ENCODE assay signal across 19 cellular contexts in the genomic region with DNA sequence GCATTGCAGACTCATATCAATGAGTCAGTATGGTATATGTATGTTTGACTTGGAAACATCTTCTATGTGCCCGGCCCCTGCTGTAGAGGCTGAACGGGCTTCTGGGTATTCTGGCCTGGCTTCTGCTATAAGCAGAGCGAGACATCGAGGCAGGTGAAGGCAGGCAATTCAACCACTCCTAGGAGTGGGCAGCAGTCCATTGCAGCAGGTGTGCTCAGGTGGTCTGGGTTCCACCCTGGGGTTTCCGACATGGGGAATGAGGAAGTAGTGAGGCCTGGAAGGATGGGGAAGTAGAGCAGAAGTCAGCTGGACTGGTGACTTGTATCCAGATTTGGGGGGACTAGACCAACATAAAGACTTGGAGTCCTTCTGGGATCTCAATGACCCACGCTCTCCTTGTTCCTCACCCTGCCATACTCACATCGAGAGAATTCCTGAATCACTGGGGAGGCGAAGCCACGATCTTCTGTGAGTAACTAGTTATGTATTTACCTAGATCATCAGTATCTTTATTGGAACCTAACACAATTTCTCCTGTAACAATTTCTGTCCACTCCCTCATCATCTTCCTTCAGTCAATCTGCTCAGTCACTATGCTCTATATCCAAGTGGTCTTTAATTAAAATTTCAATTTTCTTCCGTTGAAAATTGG. TPM values are rescaled to one million over a fixed set of nuclear protein-coding genes. Genes with fewer than 3 reads are reported as not detected.
A peak's percentile ranks its signal among the peaks of the same experiment; 100 is the strongest.
DNase-seq lines count a peak whose midpoint lies in the region; ATAC-seq and TF ChIP-seq lines count a peak whose summit lies in the region.
"Had no signal": no experiment of that assay in that cellular context is flagged by ENCODE, and none has a peak within 500 bp of the region (broad histone marks: within the 10 kb centered on the region; RNA-seq: fewer than 3 reads in every experiment).

No MANE protein-coding gene starts in this region.

- no peak for TF ChIP-seq CTCF in brain (conservative IDR thresholded peaks at IDR 0.05)

- intact Hi-C loops in posterior cingulate gyrus (cut with DNase I): no loop called here

- H3K9me3 Mint-ChIP-seq in brain: peaks cover 0 to 4% (median 0%) of the 10 kb centered on the region in 5 experiments
- H3K9me3 Mint-ChIP-seq: activated naive CD8-positive, alpha-beta T cell treated with anti-CD3 and anti-CD28 coated beads, Interleukin-2, amount 10 ng/mL, durations not matched to agents 7 days and 5 days; naive B cell had no signal

- DNase-seq in ACHN (peak; percentile 54), HK-2 (ENCODE audit: unreplicated experiment) (peak; percentile 23), mesenteric fat pad (ENCODE audit: low spot score) (peak; percentile 53), NOMO-1 treated with dmso at 0.1 percent for 144 hours (lab: John Stamatoyannopoulos, UW; ENCODE audit: unreplicated experiment) (no peak), posterior cingulate gyrus (no peak)
- DNase-seq: activated CD4-positive, alpha-beta T cell treated with anti-CD3 and anti-CD28 coated beads for 4 hours; activated naive CD8-positive, alpha-beta T cell treated with anti-CD3 and anti-CD28 coated beads, Interleukin-2, amount 10 ng/mL, durations not matched to agents 7 days and 5 days; effector CD8-positive, alpha-beta T cell; naive B cell; NCI-H1436; NCI-H2171; NCI-H69; pancreas; right lobe of liver; SHP77; upper lobe of left lung had no signal

- H3K27me3 Mint-ChIP-seq in brain: peaks cover 3% of the 10 kb centered on the region
- H3K27me3 Mint-ChIP-seq: activated naive CD8-positive, alpha-beta T cell treated with anti-CD3 and anti-CD28 coated beads, Interleukin-2, amount 10 ng/mL, durations not matched to agents 7 days and 5 days had no signal

- H3K27ac Mint-ChIP-seq in brain: no peak overlapping the region
- H3K27ac Mint-ChIP-seq: activated naive CD8-positive, alpha-beta T cell treated with anti-CD3 and anti-CD28 coated beads, Interleukin-2, amount 10 ng/mL, durations not matched to agents 7 days and 5 days had no signal

- peaks cover 18% of the 10 kb centered on the region for H3K4me1 Mint-ChIP-seq in brain

- peak overlapping the region in 3 of 5 experiments; percentile 23 to 64 (median 52) for H3K4me3 Mint-ChIP-seq in brain
- H3K4me3 Mint-ChIP-seq: activated naive CD8-positive, alpha-beta T cell treated with anti-CD3 and anti-CD28 coated beads, Interleukin-2, amount 10 ng/mL, durations not matched to agents 7 days and 5 days had no signal

- ATAC-seq in GM21526 (IDR thresholded peaks at IDR 0.05; ENCODE audit: low FRiP score, unreplicated experiment): no peak
- ATAC-seq: esophagus mucosa, pancreas, right lobe of liver had no signal

- in situ Hi-C loops in ACHN (cut with HindIII; ENCODE audit: low pct_ligation_motif_present, low pct_unique_long_range_greater_than_20kb, low sequenced_read_pairs): no loop called here

- H3K36me3 Mint-ChIP-seq in brain: peaks cover 36% of the 10 kb centered on the region

RNA-seq across cellular contexts. Expression of a gene that starts 4.0 kb away (rescaled TPM):
- 19.2 TPM for polyA plus RNA-seq in brain (ENCODE audit: insufficient read depth, low read depth, low replicate concordance)
- total RNA-seq in mesenteric fat pad: 9.2 TPM

RNA-seq across cellular contexts. Expression of a gene that starts 40.7 kb away (rescaled TPM):
- 12.5 TPM for polyA plus RNA-seq in brain (ENCODE audit: insufficient read depth, low read depth, low replicate concordance)
- total RNA-seq in mesenteric fat pad: 19.9 TPM

Comparison
In these comparisons a context has a peak if more than half of its experiments do, and no peak if none do; other contexts are left out.
1. DNase-seq: peak in ACHN (single experiment), HK-2 (single experiment) and mesenteric fat pad (single experiment); none in NOMO-1 treated with dmso at 0.1 percent for 144 hours (single experiment) and posterior cingulate gyrus (0 of 10).